9 cellular contexts compared by ENCODE assay signal in the genomic region with DNA sequence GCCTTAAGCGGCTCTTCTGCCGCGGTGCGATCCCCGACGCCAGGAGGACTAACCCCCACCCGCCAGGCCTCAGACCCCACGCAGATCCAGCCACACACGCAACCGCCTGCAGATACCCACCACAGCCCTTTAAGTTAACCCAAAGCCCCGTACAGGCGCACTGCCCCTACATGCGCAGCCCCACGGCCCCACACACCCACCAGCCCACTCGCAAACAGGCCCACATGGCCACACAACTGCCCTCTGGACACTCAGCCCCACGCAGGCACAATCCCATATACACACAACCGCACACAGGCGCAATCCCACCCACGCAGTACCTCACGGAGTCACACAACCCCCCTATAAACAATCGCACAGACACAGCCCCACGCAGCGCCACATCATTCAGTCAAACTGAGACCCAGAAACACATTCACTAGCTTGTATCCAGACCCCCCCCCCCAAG. TPM values are rescaled to one million over a fixed set of nuclear protein-coding genes. Genes with fewer than 3 reads are reported as not detected.
DNase-seq lines count a peak whose midpoint lies in the region; ATAC-seq, FAIRE-seq and TF ChIP-seq lines count a peak whose summit lies in the region.
"Had no signal": no experiment of that assay in that cellular context is flagged by ENCODE, and none has a peak within 500 bp of the region (broad histone marks: within the 10 kb centered on the region; RNA-seq: fewer than 3 reads in every experiment).

No MANE protein-coding gene starts in this region.

- H3K4me1 Mint-ChIP-seq in CD4-positive, CD25-positive, alpha-beta regulatory T cell, result peaks cover 0 to 46% (median 19%) of the 10 kb centered on the region in 4 donors
- H3K4me1 Mint-ChIP-seq in T-cell (peaks cover 48 to 54% (median 48%) of the 10 kb centered on the region in 3 donors), progenitor cell of endocrine pancreas (ENCODE audit: low read depth) (peaks cover 40% of the 10 kb centered on the region)

- peaks cover 8% of the 10 kb centered on the region for H3K27me3 ChIP-seq in CD4-positive, CD25-positive, alpha-beta regulatory T cell (ENCODE audit: control insufficient read depth, insufficient read depth, low read length)
- H3K27me3 ChIP-seq in esophagus muscularis mucosa (no peaks in the 10 kb centered on the region), small intestine (ENCODE audit: control insufficient read depth in 2 of 2, insufficient read depth in 2 of 2, low read length in 2 of 2) (no peaks in the 10 kb centered on the region)

- H3K36me3 ChIP-seq in CD4-positive, CD25-positive, alpha-beta regulatory T cell (ENCODE audit: control insufficient read depth, insufficient read depth, low read length), result no peaks in the 10 kb centered on the region
- H3K36me3 ChIP-seq in esophagus muscularis mucosa (peaks cover 0 to 7% (median 0%) of the 10 kb centered on the region in 4 donors), small intestine (ENCODE audit: control insufficient read depth in 2 of 2, insufficient read depth in 2 of 2, low read length in 2 of 2) (no peaks in the 10 kb centered on the region)

- peaks cover 0 to 2% (median 0%) of the 10 kb centered on the region in 7 donors for H3K9me3 Mint-ChIP-seq in CD4-positive, CD25-positive, alpha-beta regulatory T cell
- H3K9me3 Mint-ChIP-seq in T-cell (no peaks in the 10 kb centered on the region), progenitor cell of endocrine pancreas (ENCODE audit: low read depth) (no peaks in the 10 kb centered on the region)

- DNase-seq in CD4-positive, CD25-positive, alpha-beta regulatory T cell, result no peak
- no peak for DNase-seq in T-cell
- no peak for DNase-seq in esophagus muscularis mucosa (ENCODE audit: extremely low spot score)
- no peak for DNase-seq in progenitor cell of endocrine pancreas (ENCODE audit: low spot score, unreplicated experiment)
- DNase-seq in NCI-H1436 treated with DMSO at 0.1 percent for 48 hours (lab: John Stamatoyannopoulos, UW), result no peak
- DNase-seq in HUDEP-2 (lab: John Stamatoyannopoulos, UW; ENCODE audit: unreplicated experiment in 76 of 76), result no peak
- no peak for DNase-seq in small intestine
- no peak for DNase-seq in NCI-H1694 treated with DMSO at 0.1 percent for 48 hours (lab: John Stamatoyannopoulos, UW)
- DNase-seq: NCI-H2107 had no signal

- no peak for TF ChIP-seq POLR2A in esophagus muscularis mucosa (IDR thresholded peaks at IDR 0.05; ENCODE audit: low read depth)

- H3K36me3 Mint-ChIP-seq in CD4-positive, CD25-positive, alpha-beta regulatory T cell, result peaks cover 7% of the 10 kb centered on the region
- peaks cover 12% of the 10 kb centered on the region for H3K36me3 Mint-ChIP-seq in T-cell
- H3K36me3 Mint-ChIP-seq in progenitor cell of endocrine pancreas (ENCODE audit: insufficient read depth), result no peaks in the 10 kb centered on the region

- peak overlapping the region; percentile 15 to 42 (median 41) for H3K27ac Mint-ChIP-seq in CD4-positive, CD25-positive, alpha-beta regulatory T cell
- H3K27ac Mint-ChIP-seq in T-cell (no peak overlapping the region), progenitor cell of endocrine pancreas (peak overlapping the region; percentile 68)

- no peak for TF ChIP-seq EP300 in esophagus muscularis mucosa (IDR thresholded peaks at IDR 0.05)

- TF ChIP-seq CTCF in esophagus muscularis mucosa (IDR thresholded peaks at IDR 0.05), result no peak
- TF ChIP-seq CTCF in progenitor cell of endocrine pancreas (IDR thresholded peaks at IDR 0.05; ENCODE audit: unreplicated experiment), result no peak

- POLR2A ChIA-PET in T-cell (lab: Charles Lee), result interaction anchor here in 1 of 2 donors (0.5 to 1.0 kb wide), 2 partner anchors 39 to 58 kb away, joined by 3 to 5 read pairs; no protein-coding TSS in a partner anchor

- intact Hi-C loops in esophagus muscularis mucosa (cut with DNase I), result no loop called here

- H3K4me3 ChIP-seq in CD4-positive, CD25-positive, alpha-beta regulatory T cell (ENCODE audit: low read depth, low read length), result no peak overlapping the region
- peak overlapping the region; percentile 58 to 68 (median 64) for H3K4me3 ChIP-seq in esophagus muscularis mucosa
- no peak overlapping the region for H3K4me3 ChIP-seq in small intestine (ENCODE audit: low read depth in 1 of 2, low read length in 2 of 2)

- H3K4me1 ChIP-seq in CD4-positive, CD25-positive, alpha-beta regulatory T cell (ENCODE audit: control insufficient read depth, insufficient read depth, low read length, poor library complexity, severe bottlenecking), result peaks cover 25% of the 10 kb centered on the region
- H3K4me1 ChIP-seq in esophagus muscularis mucosa, result peaks cover 48 to 91% (median 65%) of the 10 kb centered on the region in 4 donors
- peaks cover 0 to 2% of the 10 kb centered on the region in 2 donors for H3K4me1 ChIP-seq in small intestine (ENCODE audit: control insufficient read depth in 2 of 2, insufficient read depth in 1 of 2, low read depth in 1 of 2, low read length in 1 of 2)

- H3K9me3 ChIP-seq in CD4-positive, CD25-positive, alpha-beta regulatory T cell (ENCODE audit: control insufficient read depth in 2 of 2, low read length in 2 of 2), result no peaks in the 10 kb centered on the region
- H3K9me3 ChIP-seq in esophagus muscularis mucosa (no peaks in the 10 kb centered on the region), small intestine (ENCODE audit: control insufficient read depth, low read depth) (no peaks in the 10 kb centered on the region)

- CTCF ChIA-PET in T-cell (lab: Charles Lee), result no interaction called here

- peaks cover 25% of the 10 kb centered on the region for H3K27me3 Mint-ChIP-seq in CD4-positive, CD25-positive, alpha-beta regulatory T cell
- H3K27me3 Mint-ChIP-seq in T-cell (peaks cover 18 to 31% of the 10 kb centered on the region in 2 donors), progenitor cell of endocrine pancreas (peaks cover 17% of the 10 kb centered on the region)

- ATAC-seq in CD4-positive, CD25-positive, alpha-beta regulatory T cell (ENCODE audit: low read depth in 2 of 2), result no peak
- no peak for ATAC-seq in T-cell (replicated peaks in 1 of 4)

- no peak for FAIRE-seq in small intestine (lab: Jason Lieb, UNC)

- H3K4me3 Mint-ChIP-seq in CD4-positive, CD25-positive, alpha-beta regulatory T cell, result peak overlapping the region; percentile 11 to 83 (median 72)
- H3K4me3 Mint-ChIP-seq in T-cell, result peak overlapping the region; percentile 79 to 85 (median 84)
- H3K4me3 Mint-ChIP-seq in progenitor cell of endocrine pancreas (ENCODE audit: low read depth), result peak overlapping the region; percentile 78

- no peak overlapping the region for H3K27ac ChIP-seq in CD4-positive, CD25-positive, alpha-beta regulatory T cell (ENCODE audit: insufficient read depth, low read length, poor library complexity, severe bottlenecking)
- H3K27ac ChIP-seq in esophagus muscularis mucosa (replicated peaks in 1 of 4), result peak overlapping the region; percentile 80 to 85 (median 82)
- H3K27ac ChIP-seq in small intestine (ENCODE audit: low read depth in 1 of 2, low read length in 1 of 2), result peak overlapping the region in 1 of 2 donors; percentile 17

- 45% methylated on average over 23 of the region's 23 CpGs for WGBS in esophagus muscularis mucosa
- whole genome bisulfite sequencing in small intestine, 3 donors, result 41 to 83% (median 72%) methylated on average over 23 of the region's 23 CpGs

RNA-seq across cellular contexts. Expression of gene RAI1, which starts 41.7 kb away (rescaled TPM):
- total RNA-seq in CD4-positive, CD25-positive, alpha-beta regulatory T cell, result 11.4 TPM
- 1 to 10 TPM in 3 of 4 donors, under 1 TPM in 1; 0.80 to 1.2 (median 1.1) TPM for polyA plus RNA-seq in CD4-positive, CD25-positive, alpha-beta regulatory T cell
- total RNA-seq in T-cell (10 to 100 TPM; 20.1 to 31.2 (median 24.5) TPM), esophagus muscularis mucosa (10 to 100 TPM; 18.7 to 41.3 (median 28.3) TPM), progenitor cell of endocrine pancreas (69.0 and 75.0 TPM in 2 replicates)
- 1 to 10 TPM; 2.4 to 9.3 (median 3.1) TPM for polyA plus RNA-seq in small intestine

Comparison
In these comparisons a context has a peak if more than half of its experiments do, and no peak if none do; other contexts are left out.
1. H3K4me3 ChIP-seq: peak in esophagus muscularis mucosa (4 of 4); none in CD4-positive, CD25-positive, alpha-beta regulatory T cell (single experiment) and small intestine (0 of 2).
2. H3K27ac Mint-ChIP-seq: peak in CD4-positive, CD25-positive, alpha-beta regulatory T cell (3 of 3) and progenitor cell of endocrine pancreas (single experiment); none in T-cell (0 of 2).
3. Peak in every context shown above with its lines, with median percentiles within 50 percentile points of each other: H3K4me3 Mint-ChIP-seq.